13 cellular contexts compared by ENCODE assay signal in the genomic region with DNA sequence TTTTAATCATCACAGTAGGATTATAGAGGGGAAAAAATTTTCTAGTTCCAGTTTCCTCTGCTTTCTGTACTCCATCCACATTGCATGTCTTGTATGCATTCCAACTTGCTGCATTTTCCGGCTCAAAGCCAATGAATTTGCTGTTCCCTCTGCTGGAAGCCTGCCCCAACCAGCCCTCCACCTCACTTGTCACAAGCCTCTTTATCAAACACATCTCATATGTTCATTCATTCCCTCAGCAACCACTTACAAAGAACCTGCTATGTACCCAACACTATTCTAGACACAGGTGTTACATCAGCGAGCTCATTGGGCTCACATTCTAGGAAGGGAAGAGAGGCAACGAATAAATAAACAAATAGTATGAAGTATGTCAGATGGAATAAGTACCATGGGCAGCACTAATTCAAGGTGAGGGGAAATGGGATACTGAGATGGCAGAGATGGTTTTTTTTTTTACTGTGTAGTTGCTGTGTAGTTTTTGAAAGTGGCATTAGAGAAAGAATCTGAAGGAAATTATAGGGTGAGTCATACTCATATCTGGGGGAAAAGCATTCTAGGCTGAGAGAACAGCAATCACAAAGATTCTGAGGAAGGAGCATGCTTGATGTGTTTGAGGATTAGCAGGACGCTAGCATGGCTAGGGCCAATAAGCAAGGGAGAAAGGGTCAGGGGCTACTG.
DNase-seq lines count a peak whose midpoint lies in the region; ATAC-seq and TF ChIP-seq lines count a peak whose summit lies in the region.
"Had no signal": no experiment of that assay in that cellular context is flagged by ENCODE, and none has a peak within 500 bp of the region (broad histone marks: within the 10 kb centered on the region; RNA-seq: fewer than 3 reads in every experiment).

No MANE protein-coding gene starts in this region.

- H3K4me1 Mint-ChIP-seq in endodermal cell = peaks cover 6% of the 10 kb centered on the region

- H3K4me3 ChIP-seq in astrocyte of the spinal cord (ENCODE audit: low read depth, low read length) (no peak overlapping the region), mesodermal cell (ENCODE audit: extremely low read depth, insufficient read depth, low read length, poor library complexity, severe bottlenecking) (no peak overlapping the region), endodermal cell (ENCODE audit: low read length) (no peak overlapping the region)
- H3K4me3 ChIP-seq: cardiac muscle cell, stomach had no signal

- H3K4me3 Mint-ChIP-seq in endodermal cell = no peak overlapping the region

- no peak for TF ChIP-seq CTCF in astrocyte of the spinal cord (IDR thresholded peaks at IDR 0.05; ENCODE audit: low read depth, low read length)
- TF ChIP-seq CTCF in endodermal cell (conservative IDR thresholded peaks at IDR 0.05) = no peak

- H3K9me3 ChIP-seq in mesodermal cell (ENCODE audit: control insufficient read depth, low read length) (no peaks in the 10 kb centered on the region), endodermal cell (ENCODE audit: control insufficient read depth, low read length) (no peaks in the 10 kb centered on the region)
- H3K9me3 ChIP-seq: stomach had no signal

- in situ Hi-C loops in astrocyte of the spinal cord (cut with HindIII; ENCODE audit: low sequenced_read_pairs) = no loop called here

- no peaks in the 10 kb centered on the region for H3K36me3 ChIP-seq in mesodermal cell (ENCODE audit: control insufficient read depth, insufficient read depth, low read length)
- H3K36me3 ChIP-seq in endodermal cell (ENCODE audit: control insufficient read depth, insufficient read depth, low read length) = no peaks in the 10 kb centered on the region
- H3K36me3 ChIP-seq: cardiac muscle cell, stomach had no signal

- H3K4me1 ChIP-seq in mesodermal cell (ENCODE audit: control insufficient read depth, insufficient read depth, low read length, poor library complexity, severe bottlenecking) (peaks cover 19% of the 10 kb centered on the region), endodermal cell (ENCODE audit: control insufficient read depth, insufficient read depth, low read length) (no peaks in the 10 kb centered on the region)
- H3K4me1 ChIP-seq: stomach had no signal

- no peak overlapping the region for H3K9ac ChIP-seq in endodermal cell (ENCODE audit: extremely low read depth, low read length, poor library complexity, severe bottlenecking)

- 91 to 100% methylated on average over 1 to 4 of the region's 4 CpGs for WGBS in mesodermal cell (ENCODE audit: insufficient coverage in 2 of 2), 2 experiments
- WGBS in endodermal cell (ENCODE audit: insufficient coverage in 1 of 2, insufficient read length in 1 of 2), 2 experiments = 68 to 94% methylated on average over 2 to 4 of the region's 4 CpGs

- no peaks in the 10 kb centered on the region for H3K36me3 Mint-ChIP-seq in endodermal cell (ENCODE audit: low read depth)

- H3K27me3 ChIP-seq in endodermal cell (ENCODE audit: control insufficient read depth, insufficient read depth, low read length, poor library complexity, severe bottlenecking) = no peaks in the 10 kb centered on the region
- H3K27me3 ChIP-seq: cardiac muscle cell, stomach had no signal

- H3K27ac ChIP-seq in mesodermal cell (ENCODE audit: low read depth, low read length, severe bottlenecking) (peak overlapping the region; percentile 33), endodermal cell (ENCODE audit: low read depth, low read length) (no peak overlapping the region)
- H3K27ac ChIP-seq: cardiac muscle cell, epithelial cell of prostate, stomach had no signal

- H3K27ac Mint-ChIP-seq in endodermal cell = no peak overlapping the region

- peak; percentile 84 for DNase-seq in DMS114 treated with DMSO at 0.1 percent for 48 hours (lab: John Stamatoyannopoulos, UW; ENCODE audit: unreplicated experiment)
- DNase-seq in M059J (ENCODE audit: low read depth) = peak; percentile 83
- DNase-seq in astrocyte of the spinal cord (ENCODE audit: low read depth, low spot score) = peak; percentile 82
- DNase-seq in 8988T = no peak
- no peak for DNase-seq in endodermal cell
- DNase-seq in DMS153 (lab: John Stamatoyannopoulos, UW) = no peak
- DNase-seq: activated CD4-positive, alpha-beta T cell treated with anti-CD3 and anti-CD28 coated beads for 1 hour; activated T-cell treated with anti-CD3 and anti-CD28 coated beads, Interleukin-2, amount 50 U/mL, for 48 hours; stomach had no signal

- no peaks in the 10 kb centered on the region for H3K9me3 Mint-ChIP-seq in endodermal cell

- ATAC-seq in HG03354 (IDR thresholded peaks at IDR 0.05; ENCODE audit: poor library complexity, severe bottlenecking, unreplicated experiment) = no peak

- H3K27me3 Mint-ChIP-seq in endodermal cell (ENCODE audit: insufficient read depth) = no peaks in the 10 kb centered on the region

Comparison
In these comparisons a context has a peak if more than half of its experiments do, and no peak if none do; other contexts are left out.
1. DNase-seq: peak in DMS114 treated with DMSO at 0.1 percent for 48 hours (single experiment), M059J (single experiment) and astrocyte of the spinal cord (single experiment); none in 8988T (single experiment), endodermal cell (single experiment) and DMS153 (single experiment).